Comparison of ENCODE assay signal across 15 cellular contexts in the genomic region with DNA sequence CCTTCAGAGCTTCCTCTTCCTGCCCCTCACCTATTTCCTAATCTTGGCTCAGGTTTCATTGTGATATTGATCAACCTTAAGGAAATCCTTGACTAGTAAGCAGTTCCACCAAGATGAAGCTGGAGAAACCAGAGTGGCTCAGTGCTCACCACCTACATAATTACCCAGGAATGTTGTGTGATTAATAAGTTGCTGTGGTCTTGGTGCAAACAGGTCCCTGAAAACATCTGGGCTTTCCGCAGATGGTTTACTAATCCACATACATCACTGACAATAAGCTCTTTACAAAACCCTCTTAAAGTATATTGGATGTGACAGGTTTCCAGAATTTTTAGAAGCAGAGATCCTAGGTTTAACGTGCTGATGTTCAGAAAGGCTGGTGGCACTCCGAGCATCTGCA. TPM values are rescaled to one million over a fixed set of nuclear protein-coding genes. Genes with fewer than 3 reads are reported as not detected.
DNase-seq lines count a peak whose midpoint lies in the region; ATAC-seq and TF ChIP-seq lines count a peak whose summit lies in the region.
"Had no signal": no experiment of that assay in that cellular context is flagged by ENCODE, and none has a peak within 500 bp of the region (broad histone marks: within the 10 kb centered on the region; RNA-seq: fewer than 3 reads in every experiment).

No MANE protein-coding gene starts in this region.

- no peaks in the 10 kb centered on the region for H3K27me3 ChIP-seq in Caco-2 (replicated peaks; ENCODE audit: control insufficient read depth, insufficient read depth, low read length)
- H3K27me3 ChIP-seq in ectodermal cell (ENCODE audit: control insufficient read depth, insufficient read depth, low read length, poor library complexity, severe bottlenecking), result no peaks in the 10 kb centered on the region
- H3K27me3 ChIP-seq: suprapubic skin had no signal

- intact Hi-C loops in Caco-2 (cut with micrococcal nuclease; ENCODE audit: unreplicated experiment), result loop anchor here (5.0 kb wide), 3 partner anchors 83 to 313 kb away; no protein-coding TSS in a partner anchor
- intact Hi-C loops in left colon (cut with DNase I, micrococcal nuclease), result no loop called here

- no peak for TF ChIP-seq CTCF in Caco-2 (IDR thresholded peaks at IDR 0.05; ENCODE audit: insufficient read depth in 1 of 2, low read depth in 1 of 2, low read length in 1 of 2, severe bottlenecking in 1 of 2, unreplicated experiment in 1 of 2)

- no peaks in the 10 kb centered on the region for H3K36me3 ChIP-seq in Caco-2 (ENCODE audit: control insufficient read depth, insufficient read depth, low read length)
- no peaks in the 10 kb centered on the region for H3K36me3 ChIP-seq in ectodermal cell (ENCODE audit: control insufficient read depth, insufficient read depth, low read length)
- H3K36me3 ChIP-seq in mesodermal cell (ENCODE audit: control insufficient read depth, insufficient read depth, low read length), result no peaks in the 10 kb centered on the region
- H3K36me3 ChIP-seq: prostate gland, suprapubic skin had no signal

- H3K4me1 ChIP-seq in Caco-2, result peaks cover 85% of the 10 kb centered on the region
- peaks cover 16% of the 10 kb centered on the region for H3K4me1 ChIP-seq in ectodermal cell (ENCODE audit: control insufficient read depth, insufficient read depth, low read length)
- peaks cover 37% of the 10 kb centered on the region for H3K4me1 ChIP-seq in mesodermal cell (ENCODE audit: control insufficient read depth, insufficient read depth, low read length, poor library complexity, severe bottlenecking)
- H3K4me1 ChIP-seq: prostate gland had no signal

- H3K4me3 ChIP-seq in Caco-2 (ENCODE audit: low read depth, low read length) (no peak overlapping the region), ectodermal cell (ENCODE audit: insufficient read depth, low read depth, low read length) (no peak overlapping the region), mesodermal cell (ENCODE audit: extremely low read depth, insufficient read depth, low read length, poor library complexity, severe bottlenecking) (no peak overlapping the region)
- H3K4me3 ChIP-seq: GM12878, prostate gland, suprapubic skin had no signal

- WGBS in ectodermal cell, 2 experiments, result 92 to 99% methylated on average over 2 to 3 of the region's 3 CpGs
- WGBS in mesodermal cell (ENCODE audit: insufficient coverage in 2 of 2), 2 experiments, result 93 to 94% methylated on average over 2 of the region's 3 CpGs

- H3K9me3 ChIP-seq in Caco-2 (no peaks in the 10 kb centered on the region), ectodermal cell (ENCODE audit: control insufficient read depth, low read length) (no peaks in the 10 kb centered on the region), mesodermal cell (ENCODE audit: control insufficient read depth, low read length) (no peaks in the 10 kb centered on the region)
- H3K9me3 ChIP-seq: prostate gland, suprapubic skin had no signal

- H3K27ac Mint-ChIP-seq in Caco-2 (ENCODE audit: unreplicated experiment), result peak overlapping the region; percentile 81

- H3K36me3 Mint-ChIP-seq in Caco-2 (ENCODE audit: insufficient read depth, unreplicated experiment), result no peaks in the 10 kb centered on the region

- H3K27me3 Mint-ChIP-seq in Caco-2 (ENCODE audit: insufficient read depth, unreplicated experiment), result no peaks in the 10 kb centered on the region

- no TSS peak for BruUV-seq in Caco-2 (replicated peaks; lab: Mats Ljungman, UMichigan)

- CTCF ChIA-PET in Caco-2 (lab: Charles Lee), result interaction anchor here (0.8 to 1.0 kb wide), 3 partner anchors 66 to 72 kb away, joined by 3 to 8 read pairs (median 4); no protein-coding TSS in a partner anchor

- ATAC-seq in left colon (no peak), GM21367 (IDR thresholded peaks at IDR 0.05; ENCODE audit: unreplicated experiment) (no peak)
- ATAC-seq: GM12878 had no signal

- peaks cover 48% of the 10 kb centered on the region for H3K4me1 Mint-ChIP-seq in Caco-2 (ENCODE audit: low read depth, unreplicated experiment)

- no peak overlapping the region for H3K4me3 Mint-ChIP-seq in Caco-2 (ENCODE audit: unreplicated experiment)

- POLR2A ChIA-PET in Caco-2 (lab: Charles Lee), result interaction anchor here (1.6 to 3.0 kb wide), 2 partner anchors 70 to 72 kb away, joined by 11 to 24 read pairs; no protein-coding TSS in a partner anchor

- no peaks in the 10 kb centered on the region for H3K9me3 Mint-ChIP-seq in Caco-2 (ENCODE audit: unreplicated experiment)

- H3K27ac ChIP-seq in ectodermal cell (ENCODE audit: insufficient read depth, low read depth, low read length, poor library complexity, severe bottlenecking) (peak overlapping the region; percentile 47), mesodermal cell (ENCODE audit: low read depth, low read length, severe bottlenecking) (peak overlapping the region; percentile 92)
- H3K27ac ChIP-seq: C4-2B, prostate gland, suprapubic skin had no signal

- DNase-seq in Caco-2 (no peak), LoVo (ENCODE audit: low spot score) (peak; percentile 22), NCI-H446 treated with DMSO at 0.1 percent for 48 hours (lab: John Stamatoyannopoulos, UW) (no peak), NK-92 (lab: John Stamatoyannopoulos, UW; ENCODE audit: unreplicated experiment) (no peak), left colon (no peak)
- DNase-seq: aorta, DND-41, NCI-H2081 treated with DMSO at 0.1 percent for 48 hours had no signal

RNA-seq across cellular contexts. Expression of a gene that starts 8.6 kb away (rescaled TPM):
- total RNA-seq in Caco-2 (2022) (not detected in 2 replicates), left colon (1 to 10 TPM; 3.2 to 6.4 TPM)
- 8.9 TPM for polyA plus RNA-seq in ectodermal cell (2013, experiment 1 of 4)
- polyA plus RNA-seq in ectodermal cell (2013, experiment 2 of 4), result 9.5 TPM
- 6.7 TPM for polyA plus RNA-seq in ectodermal cell (2013, experiment 3 of 4)
- polyA plus RNA-seq in ectodermal cell (2013, experiment 4 of 4), result 9.5 TPM
- 2.5 TPM for polyA plus RNA-seq in mesodermal cell (2013, experiment 1 of 2)
- polyA plus RNA-seq in mesodermal cell (2013, experiment 2 of 2), result 3.1 TPM
- total RNA-seq: GM12878 had no signal
- polyA plus RNA-seq: GM12878 had no signal
